ENCODE assay signal across 1 cellular context in genomic region chr5:146538441-146538840, GRCh38.
TF ChIP-seq lines count a peak whose summit lies in the region.

No MANE protein-coding gene starts in this region.

TF ChIP-seq in HepG2, 621 proteins besides CTCF, POLR2A, EP300 and RAD21 (continued from another document):
- TF ChIP-seq ARID5B (CRISPR knock-in tag; IDR thresholded peaks at IDR 0.05), result no peak
- TF ChIP-seq ZNF792 (CRISPR knock-in tag; IDR thresholded peaks at IDR 0.05), result no peak
- no peak for TF ChIP-seq ZFP91 (CRISPR knock-in tag; IDR thresholded peaks at IDR 0.05; ENCODE audit: borderline replicate concordance)
